ENCODE assay signal across 1 cellular context in genomic region chr17:2749784-2750181, GRCh38.
TF ChIP-seq lines count a peak whose summit lies in the region.

No MANE protein-coding gene starts in this region.

TF ChIP-seq in K562, 482 proteins besides CTCF, POLR2A, EP300 and RAD21 (continued from another document and continues in another):
- TF ChIP-seq MGA (IDR thresholded peaks at IDR 0.05) (no peak), RAD51 (IDR thresholded peaks at IDR 0.05; ENCODE audit: borderline replicate concordance, low read depth) (no peak), SUPT5H (IDR thresholded peaks at IDR 0.05) (no peak), CREB5 (CRISPR knock-in tag; IDR thresholded peaks at IDR 0.05) (no peak), MAX (CRISPR knock-in tag; IDR thresholded peaks at IDR 0.05) (peak; percentile 36; the same call in 1 of the 2 replicates), HES1 (IDR thresholded peaks at IDR 0.05; ENCODE audit: low read depth) (no peak), DMBX1 (CRISPR knock-in tag; IDR thresholded peaks at IDR 0.05; ENCODE audit: borderline replicate concordance) (peak; percentile 42; the same call in 1 of the 2 replicates), ARHGAP35 (IDR thresholded peaks at IDR 0.05; ENCODE audit: partially characterized antibody) (no peak), ZNF445 (CRISPR knock-in tag; IDR thresholded peaks at IDR 0.05; ENCODE audit: low read depth) (no peak), MAZ (CRISPR knock-in tag; conservative IDR thresholded peaks at IDR 0.05 in 1 of 2, IDR thresholded peaks at IDR 0.05 in 1 of 2) (peak; percentile 40 to 89; a peak in 3 of 4 replicates), FOSL1 (tag; conservative IDR thresholded peaks at IDR 0.05) (no peak), TRIM28 (IDR thresholded peaks at IDR 0.05) (no peak), E2F5 (CRISPR knock-in tag; IDR thresholded peaks at IDR 0.05) (0 out of 2 replicates have a peak, but pooled peaks have one; percentile 54), MCM5 (IDR thresholded peaks at IDR 0.05; ENCODE audit: low read depth) (no peak), PHF21A (IDR thresholded peaks at IDR 0.05; ENCODE audit: borderline replicate concordance, low read depth) (no peak), CREB1 (IDR thresholded peaks at IDR 0.05) (no peak), CREB1 (CRISPR knock-in tag; IDR thresholded peaks at IDR 0.05) (peak; percentile 63), THRAP3 (IDR thresholded peaks at IDR 0.05; ENCODE audit: borderline replicate concordance) (no peak), NR0B1 (IDR thresholded peaks at IDR 0.05; ENCODE audit: partially characterized antibody) (no peak), UBTF (IDR thresholded peaks at IDR 0.05; ENCODE audit: borderline replicate concordance in 1 of 2, low read depth in 2 of 2, low read length in 2 of 2) (peak in 1 of 2 experiments; percentile 74; a peak in 2 of 4 replicates), AFF4 (CRISPR knock-in tag; IDR thresholded peaks at IDR 0.05) (peak; percentile 81; the same call in 1 of the 2 replicates), ZNF121 (CRISPR knock-in tag; conservative IDR thresholded peaks at IDR 0.05) (no peak), TEAD1 (CRISPR knock-in tag; IDR thresholded peaks at IDR 0.05) (peak in 1 of 2 experiments; percentile 62; a peak in 1 of 4 replicates), ZNF146 (CRISPR knock-in tag; IDR thresholded peaks at IDR 0.05; ENCODE audit: unreplicated experiment) (no peak), E2F6 (IDR thresholded peaks at IDR 0.05; ENCODE audit: borderline replicate concordance in 1 of 2, extremely low read depth in 1 of 2, insufficient read depth in 1 of 2, insufficient read length in 1 of 2, low read depth in 1 of 2, low read length in 1 of 2, poor library complexity in 1 of 2, severe bottlenecking in 1 of 2) (peak in 1 of 2 experiments; percentile 30), ZNF133 (CRISPR knock-in tag; IDR thresholded peaks at IDR 0.05) (no peak), SIRT6 (IDR thresholded peaks at IDR 0.05; ENCODE audit: low read depth, low read length) (no peak), PPARD (CRISPR knock-in tag; IDR thresholded peaks at IDR 0.05) (no peak)
